ENCODE assay signal across 13 cellular contexts in genomic region chr2:37472959-37473358, GRCh38.
A peak's percentile ranks its signal among the peaks of the same experiment; 100 is the strongest.
DNase-seq lines count a peak whose midpoint lies in the region; ATAC-seq, FAIRE-seq and TF ChIP-seq lines count a peak whose summit lies in the region.
"Had no signal": no experiment of that assay in that cellular context is flagged by ENCODE, and none has a peak within 500 bp of the region (broad histone marks: within the 10 kb centered on the region; RNA-seq: fewer than 3 reads in every experiment).

No MANE protein-coding gene starts in this region.

- H3K79me2 ChIP-seq in astrocyte (ENCODE audit: insufficient read depth, low read length): no peaks in the 10 kb centered on the region

- H3K27me3 ChIP-seq in astrocyte (ENCODE audit: insufficient read depth, low read length): no peaks in the 10 kb centered on the region
- no peaks in the 10 kb centered on the region for H3K27me3 ChIP-seq in WERI-Rb-1 (ENCODE audit: insufficient read depth, low read depth, severe bottlenecking)

- DNase-seq in DMS53 (lab: John Stamatoyannopoulos, UW) (peak; percentile 91), NCI-H1417 treated with DMSO at 0.1 percent for 48 hours (lab: John Stamatoyannopoulos, UW) (peak; percentile 8), astrocyte (ENCODE audit: low read depth) (peak; percentile 62), lung microvascular endothelial cell (ENCODE audit: low read depth in 2 of 2) (peak; percentile 49 to 85), WERI-Rb-1 (no peak)
- no peak for DNase-seq in stimulated activated effector memory CD8-positive, alpha-beta T cell treated with anti-CD3 and anti-CD28 coated beads, Interleukin-12 subunit alpha, Interleukin-12 subunit beta, amount 100 ng/mL, for 72 hours (ENCODE audit: low spot score in 2 of 2)
- DNase-seq in stimulated activated naive CD8-positive, alpha-beta T cell treated with anti-CD3 and anti-CD28 coated beads, Interleukin-15, amount 100 ng/mL, for 72 hours: no peak
- DNase-seq: activated naive CD4-positive, alpha-beta T cell treated with anti-CD3 and anti-CD28 coated beads, Interleukin-2, amount 10 ng/mL, durations not matched to agents 7 days and 5 days; DMS 273 treated with DMSO at 0.1 percent for 48 hours; foreskin melanocyte; nephron progenitor cell had no signal

- peaks cover 23% of the 10 kb centered on the region for H3K4me1 Mint-ChIP-seq in astrocyte (ENCODE audit: low read depth, unreplicated experiment)
- H3K4me1 Mint-ChIP-seq in stimulated activated effector memory CD8-positive, alpha-beta T cell treated with anti-CD3 and anti-CD28 coated beads, Interleukin-12 subunit alpha, Interleukin-12 subunit beta, amount 100 ng/mL, for 72 hours: peaks cover 6% of the 10 kb centered on the region
- H3K4me1 Mint-ChIP-seq in stimulated activated naive CD8-positive, alpha-beta T cell treated with anti-CD3 and anti-CD28 coated beads, Interleukin-15, amount 100 ng/mL, for 72 hours: no peaks in the 10 kb centered on the region
- H3K4me1 Mint-ChIP-seq: activated naive CD4-positive, alpha-beta T cell treated with anti-CD3 and anti-CD28 coated beads, Interleukin-2, amount 10 ng/mL, durations not matched to agents 7 days and 5 days; nephron progenitor cell had no signal

- H3K27ac Mint-ChIP-seq in astrocyte (ENCODE audit: unreplicated experiment): no peak overlapping the region
- H3K27ac Mint-ChIP-seq in stimulated activated effector memory CD8-positive, alpha-beta T cell treated with anti-CD3 and anti-CD28 coated beads, Interleukin-12 subunit alpha, Interleukin-12 subunit beta, amount 100 ng/mL, for 72 hours: no peak overlapping the region
- H3K27ac Mint-ChIP-seq in stimulated activated naive CD8-positive, alpha-beta T cell treated with anti-CD3 and anti-CD28 coated beads, Interleukin-15, amount 100 ng/mL, for 72 hours: no peak overlapping the region
- H3K27ac Mint-ChIP-seq: activated naive CD4-positive, alpha-beta T cell treated with anti-CD3 and anti-CD28 coated beads, Interleukin-2, amount 10 ng/mL, durations not matched to agents 7 days and 5 days; nephron progenitor cell had no signal

- peaks cover 19% of the 10 kb centered on the region for H3K4me1 ChIP-seq in astrocyte (ENCODE audit: insufficient read depth, low read length)

- no peaks in the 10 kb centered on the region for H3K27me3 Mint-ChIP-seq in astrocyte (ENCODE audit: low read depth, unreplicated experiment)
- H3K27me3 Mint-ChIP-seq in stimulated activated naive CD8-positive, alpha-beta T cell treated with anti-CD3 and anti-CD28 coated beads, Interleukin-15, amount 100 ng/mL, for 72 hours: no peaks in the 10 kb centered on the region

- H3K27ac ChIP-seq in astrocyte (ENCODE audit: low read depth, low read length): peak overlapping the region; percentile 72
- H3K27ac ChIP-seq in WERI-Rb-1: no peak overlapping the region

- H3K36me3 ChIP-seq in astrocyte (ENCODE audit: insufficient read depth, low read length) (no peaks in the 10 kb centered on the region), WERI-Rb-1 (no peaks in the 10 kb centered on the region)

- H3K4me3 Mint-ChIP-seq in astrocyte (ENCODE audit: unreplicated experiment): no peak overlapping the region
- no peak overlapping the region for H3K4me3 Mint-ChIP-seq in stimulated activated effector memory CD8-positive, alpha-beta T cell treated with anti-CD3 and anti-CD28 coated beads, Interleukin-12 subunit alpha, Interleukin-12 subunit beta, amount 100 ng/mL, for 72 hours
- no peak overlapping the region for H3K4me3 Mint-ChIP-seq in stimulated activated naive CD8-positive, alpha-beta T cell treated with anti-CD3 and anti-CD28 coated beads, Interleukin-15, amount 100 ng/mL, for 72 hours
- H3K4me3 Mint-ChIP-seq: activated naive CD4-positive, alpha-beta T cell treated with anti-CD3 and anti-CD28 coated beads, Interleukin-2, amount 10 ng/mL, durations not matched to agents 7 days and 5 days; nephron progenitor cell had no signal

- peaks cover 1% of the 10 kb centered on the region for H3K9me3 Mint-ChIP-seq in astrocyte (ENCODE audit: unreplicated experiment)
- H3K9me3 Mint-ChIP-seq in stimulated activated effector memory CD8-positive, alpha-beta T cell treated with anti-CD3 and anti-CD28 coated beads, Interleukin-12 subunit alpha, Interleukin-12 subunit beta, amount 100 ng/mL, for 72 hours: no peaks in the 10 kb centered on the region
- H3K9me3 Mint-ChIP-seq in stimulated activated naive CD8-positive, alpha-beta T cell treated with anti-CD3 and anti-CD28 coated beads, Interleukin-15, amount 100 ng/mL, for 72 hours: no peaks in the 10 kb centered on the region
- H3K9me3 Mint-ChIP-seq: activated naive CD4-positive, alpha-beta T cell treated with anti-CD3 and anti-CD28 coated beads, Interleukin-2, amount 10 ng/mL, durations not matched to agents 7 days and 5 days; nephron progenitor cell had no signal

- peak overlapping the region; percentile 38 for H3K9ac ChIP-seq in astrocyte (ENCODE audit: low read length)

- peak; percentile 55 for FAIRE-seq in astrocyte (lab: Jason Lieb, UNC)
- FAIRE-seq: TTC549 had no signal

- H3K9me3 ChIP-seq in astrocyte (ENCODE audit: insufficient read depth, low read depth, low read length) (no peaks in the 10 kb centered on the region), WERI-Rb-1 (ENCODE audit: severe bottlenecking) (no peaks in the 10 kb centered on the region)

- H3K4me3 ChIP-seq in astrocyte (ENCODE audit: insufficient read depth, low read depth, low read length) (no peak overlapping the region), WERI-Rb-1 (ENCODE audit: low read depth, low read length) (no peak overlapping the region)

- no peaks in the 10 kb centered on the region for H4K20me1 ChIP-seq in astrocyte (ENCODE audit: insufficient read depth, low read length)

- H3K36me3 Mint-ChIP-seq in astrocyte (ENCODE audit: low read depth, unreplicated experiment): no peaks in the 10 kb centered on the region
- H3K36me3 Mint-ChIP-seq in stimulated activated effector memory CD8-positive, alpha-beta T cell treated with anti-CD3 and anti-CD28 coated beads, Interleukin-12 subunit alpha, Interleukin-12 subunit beta, amount 100 ng/mL, for 72 hours: no peaks in the 10 kb centered on the region
- H3K36me3 Mint-ChIP-seq: activated naive CD4-positive, alpha-beta T cell treated with anti-CD3 and anti-CD28 coated beads, Interleukin-2, amount 10 ng/mL, durations not matched to agents 7 days and 5 days had no signal

- no peak overlapping the region for H2AFZ ChIP-seq in astrocyte (ENCODE audit: low read depth, low read length)

- peak overlapping the region; percentile 63 for H3K4me2 ChIP-seq in astrocyte (ENCODE audit: low read length)

- TF ChIP-seq CTCF in astrocyte (IDR thresholded peaks at IDR 0.05; ENCODE audit: insufficient read depth, low read depth, low read length): no peak
- TF ChIP-seq CTCF in WERI-Rb-1 (IDR thresholded peaks at IDR 0.05; ENCODE audit: low read depth, low read length): no peak

- ATAC-seq in stimulated activated effector memory CD8-positive, alpha-beta T cell treated with anti-CD3 and anti-CD28 coated beads, Interleukin-12 subunit alpha, Interleukin-12 subunit beta, amount 100 ng/mL, for 72 hours: no peak
- ATAC-seq in stimulated activated naive CD8-positive, alpha-beta T cell treated with anti-CD3 and anti-CD28 coated beads, Interleukin-15, amount 100 ng/mL, for 72 hours: no peak
- ATAC-seq in activated CD4-positive, CD25-positive, alpha-beta regulatory T cell treated with anti-CD3 and anti-CD28 coated beads, Interleukin-2, amount 50 U/mL, for 24 hours: no peak

Comparison
In these comparisons a context has a peak if more than half of its experiments do, and no peak if none do; other contexts are left out.
1. DNase-seq: peak in DMS53 (single experiment), NCI-H1417 treated with DMSO at 0.1 percent for 48 hours (single experiment), astrocyte (single experiment) and lung microvascular endothelial cell (2 of 2); none in stimulated activated effector memory CD8-positive, alpha-beta T cell treated with anti-CD3 and anti-CD28 coated beads, Interleukin-12 subunit alpha, Interleukin-12 subunit beta, amount 100 ng/mL, for 72 hours (0 of 2), stimulated activated naive CD8-positive, alpha-beta T cell treated with anti-CD3 and anti-CD28 coated beads, Interleukin-15, amount 100 ng/mL, for 72 hours (0 of 2) and WERI-Rb-1 (single experiment).